Comparison of ENCODE assay signal across 9 cellular contexts in the genomic region with DNA sequence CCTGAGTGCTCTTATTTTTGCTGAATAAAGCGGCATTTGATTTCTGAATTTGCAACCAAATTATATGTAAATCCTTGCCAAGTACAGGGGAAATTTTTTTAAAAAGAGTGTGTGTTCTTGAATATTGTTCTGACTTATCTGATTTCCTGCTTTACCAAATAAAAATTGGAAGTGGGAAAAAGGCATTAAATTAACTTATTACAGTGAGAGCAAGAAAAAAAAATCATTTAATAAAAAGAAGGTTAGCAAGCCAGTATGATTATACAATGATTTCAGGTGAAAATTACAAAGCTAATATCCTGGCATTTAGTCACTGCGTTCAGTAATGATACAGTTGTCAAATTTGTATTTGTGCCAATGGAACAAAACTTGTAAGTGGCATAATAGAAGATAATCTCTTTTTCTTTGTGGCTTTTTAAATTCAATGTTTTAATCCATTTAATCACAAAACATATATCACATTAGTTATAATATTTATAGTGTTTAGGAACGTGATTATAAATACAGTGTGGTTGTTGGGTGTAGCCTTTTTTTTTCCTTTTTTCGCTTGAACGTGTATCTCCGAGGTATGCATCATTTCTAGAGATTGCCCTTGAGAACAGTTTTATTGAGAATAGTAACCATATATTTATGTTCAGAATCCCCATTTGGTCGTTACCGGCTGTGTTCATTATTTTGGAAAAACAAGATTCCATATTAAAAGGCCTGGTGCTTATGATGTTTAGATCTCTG.
DNase-seq lines count a peak whose midpoint lies in the region; ATAC-seq and TF ChIP-seq lines count a peak whose summit lies in the region.
"Had no signal": no experiment of that assay in that cellular context is flagged by ENCODE, and none has a peak within 500 bp of the region (broad histone marks: within the 10 kb centered on the region; RNA-seq: fewer than 3 reads in every experiment).

No MANE protein-coding gene starts in this region.

- no peaks in the 10 kb centered on the region for H3K27me3 ChIP-seq in RWPE2 (ENCODE audit: insufficient read depth, poor library complexity, severe bottlenecking)
- no peaks in the 10 kb centered on the region for H3K27me3 ChIP-seq in fibroblast of lung (ENCODE audit: control insufficient read depth, insufficient read depth, low read length)

- peak overlapping the region; percentile 59 for H3K4me3 Mint-ChIP-seq in stimulated activated effector memory CD8-positive, alpha-beta T cell treated with anti-CD3 and anti-CD28 coated beads, Interleukin-12 subunit alpha, Interleukin-12 subunit beta, amount 100 ng/mL, for 72 hours

- H3K27ac ChIP-seq in RWPE2 (ENCODE audit: poor library complexity, severe bottlenecking) (peak overlapping the region; percentile 99), fibroblast of lung (ENCODE audit: insufficient read depth, low read length) (peak overlapping the region; percentile 98)

- H2AFZ ChIP-seq in fibroblast of lung (ENCODE audit: low read length): no peak overlapping the region

- no peaks in the 10 kb centered on the region for H3K9me3 Mint-ChIP-seq in stimulated activated effector memory CD8-positive, alpha-beta T cell treated with anti-CD3 and anti-CD28 coated beads, Interleukin-12 subunit alpha, Interleukin-12 subunit beta, amount 100 ng/mL, for 72 hours

- H3K4me2 ChIP-seq in fibroblast of lung (ENCODE audit: extremely low read depth, insufficient read depth, low read length): peak overlapping the region; percentile 99

- POLR2A ChIA-PET in HEK293T (lab: Yijun Ruan, JAX): no interaction called here

- TF ChIP-seq CTCF in RWPE2 (IDR thresholded peaks at IDR 0.05; ENCODE audit: poor library complexity, severe bottlenecking) (no peak), fibroblast of lung (conservative IDR thresholded peaks at IDR 0.05 in 1 of 2, IDR thresholded peaks at IDR 0.05 in 1 of 2; ENCODE audit: low read depth in 1 of 2, low read length in 2 of 2) (no peak)

- peaks cover 96% of the 10 kb centered on the region for H3K79me2 ChIP-seq in fibroblast of lung (ENCODE audit: control insufficient read depth, insufficient read depth, low read length)

- no peak for ATAC-seq in RWPE2 (ENCODE audit: low read depth)
- ATAC-seq in stimulated activated effector memory CD8-positive, alpha-beta T cell treated with anti-CD3 and anti-CD28 coated beads, Interleukin-12 subunit alpha, Interleukin-12 subunit beta, amount 100 ng/mL, for 72 hours: no peak

- peak; percentile 79 for DNase-seq in NCI-H2107 treated with DMSO at 0.1 percent for 48 hours (lab: John Stamatoyannopoulos, UW; ENCODE audit: unreplicated experiment)
- DNase-seq in NCI-H2107 (lab: John Stamatoyannopoulos, UW): no peak
- no peak for DNase-seq in RWPE2 (ENCODE audit: low spot score)
- DNase-seq in fibroblast of lung (ENCODE audit: low read depth in 2 of 2): peak in 1 of 2 donors; percentile 37
- DNase-seq in stimulated activated effector memory CD8-positive, alpha-beta T cell treated with anti-CD3 and anti-CD28 coated beads, Interleukin-12 subunit alpha, Interleukin-12 subunit beta, amount 100 ng/mL, for 72 hours (ENCODE audit: low spot score in 2 of 2): no peak
- DNase-seq in mesenteric fat pad (ENCODE audit: low spot score): no peak
- no peak for DNase-seq in cerebellar nuclear complex (lab: John Stamatoyannopoulos, UW)
- no peak for DNase-seq in HEK293T (ENCODE audit: extremely low spot score)
- DNase-seq: NCI-H1436 had no signal

- no peaks in the 10 kb centered on the region for H3K36me3 Mint-ChIP-seq in stimulated activated effector memory CD8-positive, alpha-beta T cell treated with anti-CD3 and anti-CD28 coated beads, Interleukin-12 subunit alpha, Interleukin-12 subunit beta, amount 100 ng/mL, for 72 hours

- peaks cover 29% of the 10 kb centered on the region for H3K4me1 ChIP-seq in RWPE2 (ENCODE audit: insufficient read depth, poor library complexity, severe bottlenecking)
- peaks cover 19% of the 10 kb centered on the region for H3K4me1 ChIP-seq in fibroblast of lung (ENCODE audit: control insufficient read depth, extremely low read depth, insufficient read depth, low read length)

- H3K4me1 Mint-ChIP-seq in stimulated activated effector memory CD8-positive, alpha-beta T cell treated with anti-CD3 and anti-CD28 coated beads, Interleukin-12 subunit alpha, Interleukin-12 subunit beta, amount 100 ng/mL, for 72 hours: peaks cover 16% of the 10 kb centered on the region

- no peaks in the 10 kb centered on the region for H4K20me1 ChIP-seq in fibroblast of lung (ENCODE audit: control insufficient read depth, extremely low read depth, insufficient read depth, low read length)

- CTCF ChIA-PET in HEK293T (lab: Yijun Ruan, JAX): interaction anchor here (0.6 to 1.2 kb wide), 2 partner anchors 26 to 62 kb away, joined by 3 read pairs; no protein-coding TSS in a partner anchor

- peak overlapping the region; percentile 96 for H3K9ac ChIP-seq in fibroblast of lung (ENCODE audit: insufficient read depth, low read length)

- H3K36me3 ChIP-seq in RWPE2 (ENCODE audit: low read depth): peaks cover 13% of the 10 kb centered on the region
- H3K36me3 ChIP-seq in fibroblast of lung (ENCODE audit: control insufficient read depth, insufficient read depth, low read length): peaks cover under 1% of the 10 kb centered on the region

- no peak overlapping the region for H3K27ac Mint-ChIP-seq in stimulated activated effector memory CD8-positive, alpha-beta T cell treated with anti-CD3 and anti-CD28 coated beads, Interleukin-12 subunit alpha, Interleukin-12 subunit beta, amount 100 ng/mL, for 72 hours

- H3K9me3 ChIP-seq in RWPE2 (ENCODE audit: severe bottlenecking) (no peaks in the 10 kb centered on the region), fibroblast of lung (ENCODE audit: control insufficient read depth, insufficient read depth, low read depth, low read length) (no peaks in the 10 kb centered on the region)

- H3K4me3 ChIP-seq in RWPE2 (ENCODE audit: severe bottlenecking) (peak overlapping the region; percentile 64), fibroblast of lung (replicated peaks in 1 of 4; ENCODE audit: control extremely low read depth in 1 of 4, insufficient read depth in 1 of 4, low read depth in 3 of 4, low read length in 4 of 4) (peak overlapping the region; percentile 43 to 79 (median 62))

TF ChIP-seq in HEK293T, 16 proteins besides CTCF, POLR2A, EP300 and RAD21:
- TF ChIP-seq NFRKB (IDR thresholded peaks at IDR 0.05) (no peak), ARNT (IDR thresholded peaks at IDR 0.05) (no peak), ELF4 (IDR thresholded peaks at IDR 0.05) (no peak), LEF1 (IDR thresholded peaks at IDR 0.05; ENCODE audit: borderline replicate concordance) (no peak), SUZ12 (IDR thresholded peaks at IDR 0.05) (no peak), FOXA1 (IDR thresholded peaks at IDR 0.05) (no peak), SP1 (IDR thresholded peaks at IDR 0.05) (no peak), PKNOX1 (IDR thresholded peaks at IDR 0.05) (no peak), CTBP1 (IDR thresholded peaks at IDR 0.05; ENCODE audit: borderline replicate concordance) (no peak), L3MBTL2 (conservative IDR thresholded peaks at IDR 0.05) (no peak), FOXM1 (IDR thresholded peaks at IDR 0.05; ENCODE audit: borderline replicate concordance) (no peak), TARDBP (IDR thresholded peaks at IDR 0.05) (no peak), HDGF (IDR thresholded peaks at IDR 0.05; ENCODE audit: borderline replicate concordance) (no peak)
TF ChIP-seq in HEK293T: peak in this region for 0.
